In genomic region chr16:89898201-89898967, GRCh38 we compare ENCODE assay signal across 18 cellular contexts. TPM values are rescaled to one million over a fixed set of nuclear protein-coding genes. Genes with fewer than 3 reads are reported as not detected.
DNase-seq lines count a peak whose midpoint lies in the region; ATAC-seq, FAIRE-seq and TF ChIP-seq lines count a peak whose summit lies in the region.
"Had no signal": no experiment of that assay in that cellular context is flagged by ENCODE, and none has a peak within 500 bp of the region (broad histone marks: within the 10 kb centered on the region; RNA-seq: fewer than 3 reads in every experiment).

No MANE protein-coding gene starts in this region.

- H3K4me3 Mint-ChIP-seq in central memory CD8-positive, alpha-beta T cell, result no peak overlapping the region
- no peak overlapping the region for H3K4me3 Mint-ChIP-seq in endodermal cell
- H3K4me3 Mint-ChIP-seq: B cell; CD4-positive, CD25-positive, alpha-beta regulatory T cell had no signal

- H3K27me3 ChIP-seq in HepG2 (ENCODE audit: control insufficient read depth in 1 of 2, insufficient read depth in 2 of 2, low read length in 2 of 2) (no peaks in the 10 kb centered on the region), sigmoid colon (no peaks in the 10 kb centered on the region), WERI-Rb-1 (ENCODE audit: insufficient read depth, low read depth, severe bottlenecking) (no peaks in the 10 kb centered on the region), small intestine (ENCODE audit: control insufficient read depth in 2 of 2, insufficient read depth in 2 of 2, low read length in 2 of 2) (no peaks in the 10 kb centered on the region), endodermal cell (ENCODE audit: control insufficient read depth, insufficient read depth, low read length, poor library complexity, severe bottlenecking) (no peaks in the 10 kb centered on the region)
- H3K27me3 ChIP-seq: SJSA1 had no signal

- TF ChIP-seq EP300 in HepG2 (IDR thresholded peaks at IDR 0.05; ENCODE audit: low read depth in 2 of 2, low read length in 2 of 2) (no peak), HepG2 (CRISPR knock-in tag; IDR thresholded peaks at IDR 0.05; ENCODE audit: borderline replicate concordance) (no peak), sigmoid colon (IDR thresholded peaks at IDR 0.05) (no peak)

- H3K79me2 ChIP-seq in HepG2 (ENCODE audit: insufficient read depth, low read length), result no peaks in the 10 kb centered on the region

- CTCF ChIA-PET in HEK293 (lab: Yijun Ruan, JAX) (interaction anchor here (0.6 to 3.4 kb wide), 4 partner anchors 12 to 38 kb away, joined by 3 to 13 read pairs (median 4); no protein-coding TSS in a partner anchor), HepG2 (lab: Yijun Ruan, JAX; ENCODE audit: low intra/inter-chr PET ratio, low total read pairs) (no interaction called here)

- H3K4me1 ChIP-seq in HEK293 (ENCODE audit: control insufficient read depth, insufficient read depth, low read length) (no peaks in the 10 kb centered on the region), HepG2 (ENCODE audit: insufficient read depth, low read length) (no peaks in the 10 kb centered on the region), sigmoid colon (no peaks in the 10 kb centered on the region), small intestine (ENCODE audit: control insufficient read depth in 2 of 2, insufficient read depth in 1 of 2, low read depth in 1 of 2, low read length in 1 of 2) (no peaks in the 10 kb centered on the region), endodermal cell (ENCODE audit: control insufficient read depth, insufficient read depth, low read length) (no peaks in the 10 kb centered on the region)
- H3K4me1 ChIP-seq: SJSA1 had no signal

- H3K36me3 Mint-ChIP-seq in central memory CD8-positive, alpha-beta T cell (ENCODE audit: insufficient read depth), result peaks cover 53% of the 10 kb centered on the region
- peaks cover 66% of the 10 kb centered on the region for H3K36me3 Mint-ChIP-seq in endodermal cell (ENCODE audit: low read depth)

- POLR2A ChIA-PET in HEK293 (lab: Yijun Ruan, JAX), result no interaction called here
- POLR2A ChIA-PET in HepG2 (lab: Yijun Ruan, JAX), result interaction anchor here (1.4 kb wide), 1 partner anchor 17 kb away, joined by 3 read pairs; no protein-coding TSS in a partner anchor

- no peak for ATAC-seq in central memory CD8-positive, alpha-beta T cell (replicated peaks; ENCODE audit: extremely low read depth, poor library complexity, severe bottlenecking)
- no peak for ATAC-seq in HepG2

- in situ Hi-C loops in HepG2 (cut with HindIII; ENCODE audit: extremely low pct_ligation_motif_present, low pct_unique_long_range_greater_than_20kb), result no loop called here

- intact Hi-C loops in HepG2 (cut with micrococcal nuclease; ENCODE audit: unreplicated experiment), result no loop called here
- intact Hi-C loops in sigmoid colon (cut with DNase I), result no loop called here

- H3K4me2 ChIP-seq in HepG2 (ENCODE audit: low read depth, low read length), result no peak overlapping the region

- H3K27ac ChIP-seq in HEK293 (ENCODE audit: extremely low read depth, low read depth, low read length), result no peak overlapping the region
- H3K27ac ChIP-seq in HepG2 (ENCODE audit: extremely low read length, insufficient read depth, low read length), result no peak overlapping the region
- H3K27ac ChIP-seq in sigmoid colon, result no peak overlapping the region
- no peak overlapping the region for H3K27ac ChIP-seq in WERI-Rb-1
- H3K27ac ChIP-seq in small intestine (ENCODE audit: low read depth in 1 of 2, low read length in 1 of 2), result no peak overlapping the region
- H3K27ac ChIP-seq in endodermal cell (ENCODE audit: low read depth, low read length), result no peak overlapping the region
- H3K27ac ChIP-seq: SJSA1 had no signal

- TF ChIP-seq POLR2A in HepG2 (IDR thresholded peaks at IDR 0.05; ENCODE audit: insufficient read depth in 1 of 2, low read depth in 2 of 2, low read length in 2 of 2) (0 out of 4 replicates have a peak, but pooled peaks of 1 of the 2 experiments have one; percentile 22), sigmoid colon (IDR thresholded peaks at IDR 0.05) (no peak)

- FAIRE-seq in HepG2 (lab: Jason Lieb, UNC), result no peak
- FAIRE-seq in small intestine (lab: Jason Lieb, UNC), result no peak

- no peak for DNase-seq in central memory CD8-positive, alpha-beta T cell (ENCODE audit: low spot score in 2 of 2)
- DNase-seq in HepG2 (ENCODE audit: low spot score), result no peak
- DNase-seq in sigmoid colon, result peak; percentile 56
- DNase-seq in WERI-Rb-1, result no peak
- no peak for DNase-seq in small intestine
- no peak for DNase-seq in endodermal cell
- DNase-seq: CD4-positive, CD25-positive, alpha-beta regulatory T cell; DMS53; NCI-H1105 treated with DMSO at 0.1 percent for 48 hours; NCI-H187; NCI-H446 treated with DMSO at 0.1 percent for 48 hours; NK-92 treated with Interleukin-12 subunit alpha and Interleukin-12 subunit beta, amount 100 ng/mL, for 24 hours; OCI-M1; RPMI8226 had no signal

- no peaks in the 10 kb centered on the region for H3K4me1 Mint-ChIP-seq in central memory CD8-positive, alpha-beta T cell
- no peaks in the 10 kb centered on the region for H3K4me1 Mint-ChIP-seq in endodermal cell
- H3K4me1 Mint-ChIP-seq: B cell; CD4-positive, CD25-positive, alpha-beta regulatory T cell; IgD-negative memory B cell had no signal

- H3K9me3 ChIP-seq in HEK293 (ENCODE audit: control insufficient read depth, insufficient read depth, low read depth, low read length) (no peaks in the 10 kb centered on the region), HepG2 (ENCODE audit: low read length) (no peaks in the 10 kb centered on the region), sigmoid colon (no peaks in the 10 kb centered on the region), WERI-Rb-1 (ENCODE audit: severe bottlenecking) (no peaks in the 10 kb centered on the region), small intestine (ENCODE audit: control insufficient read depth, low read depth) (no peaks in the 10 kb centered on the region), endodermal cell (ENCODE audit: control insufficient read depth, low read length) (no peaks in the 10 kb centered on the region)
- H3K9me3 ChIP-seq: SJSA1 had no signal

- H2AFZ ChIP-seq in HepG2 (ENCODE audit: low read length), result no peak overlapping the region

- no peak for TF ChIP-seq RAD21 in HepG2 (CRISPR knock-in tag; IDR thresholded peaks at IDR 0.05)

- TF ChIP-seq CTCF in HEK293 (tag by site-specific recombination; IDR thresholded peaks at IDR 0.05), result no peak
- no peak for TF ChIP-seq CTCF in HepG2 (CRISPR knock-in tag; IDR thresholded peaks at IDR 0.05)
- no peak for TF ChIP-seq CTCF in sigmoid colon (IDR thresholded peaks at IDR 0.05)
- no peak for TF ChIP-seq CTCF in WERI-Rb-1 (IDR thresholded peaks at IDR 0.05; ENCODE audit: low read depth, low read length)
- no peak for TF ChIP-seq CTCF in endodermal cell (conservative IDR thresholded peaks at IDR 0.05)

- no peaks in the 10 kb centered on the region for H3K27me3 Mint-ChIP-seq in central memory CD8-positive, alpha-beta T cell
- H3K27me3 Mint-ChIP-seq in endodermal cell (ENCODE audit: insufficient read depth), result no peaks in the 10 kb centered on the region
- H3K27me3 Mint-ChIP-seq: B cell; CD4-positive, CD25-positive, alpha-beta regulatory T cell; IgD-negative memory B cell had no signal

- H3K27ac Mint-ChIP-seq in central memory CD8-positive, alpha-beta T cell (ENCODE audit: low read depth), result peak overlapping the region; percentile 57
- H3K27ac Mint-ChIP-seq in endodermal cell, result no peak overlapping the region
- H3K27ac Mint-ChIP-seq: B cell had no signal

- H3K4me3 ChIP-seq in HEK293 (ENCODE audit: low read depth, low read length), result no peak overlapping the region
- H3K4me3 ChIP-seq in HepG2 (replicated peaks in 1 of 3; ENCODE audit: insufficient read depth in 1 of 3, low read depth in 2 of 3, low read length in 3 of 3), result no peak overlapping the region
- no peak overlapping the region for H3K4me3 ChIP-seq in sigmoid colon
- no peak overlapping the region for H3K4me3 ChIP-seq in WERI-Rb-1 (ENCODE audit: low read depth, low read length)
- H3K4me3 ChIP-seq in small intestine (ENCODE audit: low read depth in 1 of 2, low read length in 2 of 2), result no peak overlapping the region
- H3K4me3 ChIP-seq in endodermal cell (ENCODE audit: low read length), result no peak overlapping the region
- H3K4me3 ChIP-seq: SJSA1 had no signal

- H3K9ac ChIP-seq in HepG2 (ENCODE audit: insufficient read depth, low read depth, low read length) (no peak overlapping the region), endodermal cell (ENCODE audit: extremely low read depth, low read length, poor library complexity, severe bottlenecking) (no peak overlapping the region)

- BruUV-seq in HepG2 (replicated peaks; lab: Mats Ljungman, UMichigan), result no TSS peak

- H3K9me3 Mint-ChIP-seq in central memory CD8-positive, alpha-beta T cell, result no peaks in the 10 kb centered on the region
- no peaks in the 10 kb centered on the region for H3K9me3 Mint-ChIP-seq in endodermal cell
- H3K9me3 Mint-ChIP-seq: CD4-positive, CD25-positive, alpha-beta regulatory T cell; IgD-negative memory B cell had no signal

- 98% methylated on average over 36 of the region's 36 CpGs for whole genome bisulfite sequencing in HepG2 (ENCODE audit: low lambda C conversion rate)
- WGBS in sigmoid colon, 2 donors, result 95 to 97% methylated on average over 36 of the region's 36 CpGs
- 94 to 96% (median 95%) methylated on average over 36 of the region's 36 CpGs for WGBS in small intestine, 3 donors
- 95 to 98% methylated on average over 27 to 36 of the region's 36 CpGs for WGBS in endodermal cell (ENCODE audit: insufficient coverage in 1 of 2, insufficient read length in 1 of 2), 2 experiments

- H3K36me3 ChIP-seq in HEK293 (ENCODE audit: control insufficient read depth in 2 of 2, insufficient read depth in 1 of 2, low read length in 2 of 2) (peaks cover 4 to 78% of the 10 kb centered on the region in 2 experiments; a peak in 2 of 3 replicates), HepG2 (replicated peaks in 1 of 2; ENCODE audit: control insufficient read depth in 1 of 2, insufficient read depth in 2 of 2, low read length in 2 of 2) (peaks cover 36 to 73% of the 10 kb centered on the region in 2 experiments), sigmoid colon (peaks cover 43 to 88% (median 75%) of the 10 kb centered on the region in 4 donors), WERI-Rb-1 (no peaks in the 10 kb centered on the region), small intestine (ENCODE audit: control insufficient read depth in 2 of 2, insufficient read depth in 2 of 2, low read length in 2 of 2) (peaks cover 12 to 30% of the 10 kb centered on the region in 2 donors), endodermal cell (ENCODE audit: control insufficient read depth, insufficient read depth, low read length) (peaks cover 62% of the 10 kb centered on the region)

- H4K20me1 ChIP-seq in HepG2 (ENCODE audit: insufficient read depth, low read length), result no peaks in the 10 kb centered on the region; the same call in 1 of the 2 replicates

RNA-seq across cellular contexts. Expression of gene MC1R, which starts 20.3 kb away (rescaled TPM):
- total RNA-seq in HepG2 (2016; rRNA removed; fragmentation: Illumina TruSeq; extraction: Trizol) (7.2 and 9.1 TPM in 2 replicates), sigmoid colon (1 to 10 TPM; 2.1 to 8.0 (median 4.5) TPM), endodermal cell (1 to 10 TPM; 3.4 to 4.8 TPM)
- total RNA-seq in HepG2 (2016; cell fraction: cytosol; rRNA removed; fragmentation: Illumina TruSeq; extraction: Trizol; ENCODE audit: low read depth), result 3.5 and 3.7 TPM in 2 replicates
- 8.1 and 8.7 TPM in 2 replicates for total RNA-seq in HepG2 (2016; cell fraction: insoluble cytoplasmic fraction; rRNA removed; fragmentation: Illumina TruSeq; extraction: Trizol)
- 8.1 and 9.5 TPM in 2 replicates for total RNA-seq in HepG2 (2016; cell fraction: membrane; rRNA removed; fragmentation: Illumina TruSeq; extraction: Trizol)
- total RNA-seq in HepG2 (2016; cell fraction: nucleus; rRNA removed; fragmentation: Illumina TruSeq; extraction: Trizol), result 7.2 and 7.7 TPM in 2 replicates
- polyA plus RNA-seq in HepG2 (2011; rRNA removed) (14.8 and 20.0 TPM in 2 replicates), sigmoid colon (1 to 10 TPM in 1 of 3 donors, not detected in 2; 5.6 TPM), small intestine (1 to 10 TPM; 3.4 to 5.1 (median 4.3) TPM)
- 14.8 and 18.9 TPM in 2 replicates for polyA plus RNA-seq in HepG2 (2011; cell fraction: cytosol; rRNA removed)
- polyA plus RNA-seq in HepG2 (2011; cell fraction: nucleus; rRNA removed), result 89.3 and 96.4 TPM in 2 replicates
- 6.5 and 12.0 TPM in 2 replicates for polyA plus RNA-seq in HepG2 (2012)
- polyA plus RNA-seq in HepG2 (2016; cell fraction: cytosol; fragmentation: Illumina TruSeq; extraction: Trizol; ENCODE audit: low read depth), result 2.9 and 3.1 TPM in 2 replicates
- 6.7 and 7.1 TPM in 2 replicates for polyA plus RNA-seq in HepG2 (2016; cell fraction: insoluble cytoplasmic fraction; fragmentation: Illumina TruSeq; extraction: Trizol; ENCODE audit: low read depth)
- polyA plus RNA-seq in HepG2 (2016; cell fraction: membrane; fragmentation: Illumina TruSeq; extraction: Trizol; ENCODE audit: low read depth), result 6.5 and 7.5 TPM in 2 replicates
- 17.7 and 19.3 TPM in 2 replicates for polyA plus RNA-seq in HepG2 (2016; cell fraction: nucleus; fragmentation: Illumina TruSeq; extraction: Trizol; ENCODE audit: insufficient read depth, low read depth)
- polyA minus RNA-seq in HepG2 (2011; rRNA and poly(A)+ RNA removed; ENCODE audit: low replicate concordance), result 23.7 and 30.7 TPM in 2 replicates
- polyA minus RNA-seq in HepG2 (2011; cell fraction: cytosol; rRNA and poly(A)+ RNA removed), result 5.4 and 5.5 TPM in 2 replicates
- polyA minus RNA-seq in HepG2 (2011; cell fraction: nucleus; rRNA and poly(A)+ RNA removed), result 16.0 and 17.0 TPM in 2 replicates
- polyA plus RNA-seq in endodermal cell (2013, experiment 1 of 2), result 2.7 TPM
- 2.9 TPM for polyA plus RNA-seq in endodermal cell (2013, experiment 2 of 2)

RNA-seq across cellular contexts. Expression of gene TUBB3, which starts 24.8 kb away (rescaled TPM):
- total RNA-seq in HepG2 (2016; rRNA removed; fragmentation: Illumina TruSeq; extraction: Trizol), result 161 and 185 TPM in 2 replicates
- 94.2 and 96.8 TPM in 2 replicates for total RNA-seq in HepG2 (2016; cell fraction: cytosol; rRNA removed; fragmentation: Illumina TruSeq; extraction: Trizol; ENCODE audit: low read depth)
- total RNA-seq in HepG2 (2016; cell fraction: insoluble cytoplasmic fraction; rRNA removed; fragmentation: Illumina TruSeq; extraction: Trizol), result 145 and 195 TPM in 2 replicates
- 140 and 142 TPM in 2 replicates for total RNA-seq in HepG2 (2016; cell fraction: membrane; rRNA removed; fragmentation: Illumina TruSeq; extraction: Trizol)
- 81.3 and 94.7 TPM in 2 replicates for total RNA-seq in HepG2 (2016; cell fraction: nucleus; rRNA removed; fragmentation: Illumina TruSeq; extraction: Trizol)
- polyA plus RNA-seq in HepG2 (2011; rRNA removed), result 110 and 152 TPM in 2 replicates
- 84.2 and 120 TPM in 2 replicates for polyA plus RNA-seq in HepG2 (2011; cell fraction: cytosol; rRNA removed)
- 168 and 179 TPM in 2 replicates for polyA plus RNA-seq in HepG2 (2011; cell fraction: nucleus; rRNA removed)
- 45.2 and 119 TPM in 2 replicates for polyA plus RNA-seq in HepG2 (2012)
- 63.1 and 64.3 TPM in 2 replicates for polyA plus RNA-seq in HepG2 (2016; cell fraction: cytosol; fragmentation: Illumina TruSeq; extraction: Trizol; ENCODE audit: low read depth)
- polyA plus RNA-seq in HepG2 (2016; cell fraction: insoluble cytoplasmic fraction; fragmentation: Illumina TruSeq; extraction: Trizol; ENCODE audit: low read depth), result 127 and 159 TPM in 2 replicates
- 87.3 and 99.0 TPM in 2 replicates for polyA plus RNA-seq in HepG2 (2016; cell fraction: membrane; fragmentation: Illumina TruSeq; extraction: Trizol; ENCODE audit: low read depth)
- 138 and 154 TPM in 2 replicates for polyA plus RNA-seq in HepG2 (2016; cell fraction: nucleus; fragmentation: Illumina TruSeq; extraction: Trizol; ENCODE audit: insufficient read depth, low read depth)
- 34.9 and 340 TPM in 2 replicates for polyA minus RNA-seq in HepG2 (2011; rRNA and poly(A)+ RNA removed; ENCODE audit: low replicate concordance)
- 99.4 and 107 TPM in 2 replicates for polyA minus RNA-seq in HepG2 (2011; cell fraction: cytosol; rRNA and poly(A)+ RNA removed)
- 34.8 and 42.6 TPM in 2 replicates for polyA minus RNA-seq in HepG2 (2011; cell fraction: nucleus; rRNA and poly(A)+ RNA removed)
- total RNA-seq in sigmoid colon, result 10 to 100 TPM in 3 of 4 donors, 1 to 10 TPM in 1; 9.2 to 35.0 (median 27.8) TPM
- polyA plus RNA-seq in sigmoid colon, result 10 to 100 TPM in 1 of 3 donors, 1 to 10 TPM in 1, under 1 TPM in 1; 0.46 to 23.5 (median 1.8) TPM
- 10 to 100 TPM in 1 of 3 donors, 1 to 10 TPM in 1, under 1 TPM in 1; 0.89 to 42.0 (median 2.7) TPM for polyA plus RNA-seq in small intestine
- 100 to 1,000 TPM; 109 to 140 TPM for total RNA-seq in endodermal cell
- polyA plus RNA-seq in endodermal cell (2013, experiment 1 of 2), result 466 TPM
- 448 TPM for polyA plus RNA-seq in endodermal cell (2013, experiment 2 of 2)

RNA-seq across cellular contexts. Expression of gene TCF25, which starts 25.0 kb away (rescaled TPM):
- total RNA-seq in HepG2 (2016; rRNA removed; fragmentation: Illumina TruSeq; extraction: Trizol) (98.4 and 138 TPM in 2 replicates), sigmoid colon (100 to 1,000 TPM; 131 to 244 (median 181) TPM), endodermal cell (100 to 1,000 TPM; 172 to 176 TPM)
- total RNA-seq in HepG2 (2016; cell fraction: cytosol; rRNA removed; fragmentation: Illumina TruSeq; extraction: Trizol; ENCODE audit: low read depth), result 70.6 and 87.2 TPM in 2 replicates
- 75.7 and 144 TPM in 2 replicates for total RNA-seq in HepG2 (2016; cell fraction: insoluble cytoplasmic fraction; rRNA removed; fragmentation: Illumina TruSeq; extraction: Trizol)
- 50.6 and 58.6 TPM in 2 replicates for total RNA-seq in HepG2 (2016; cell fraction: membrane; rRNA removed; fragmentation: Illumina TruSeq; extraction: Trizol)
- total RNA-seq in HepG2 (2016; cell fraction: nucleus; rRNA removed; fragmentation: Illumina TruSeq; extraction: Trizol), result 110 and 124 TPM in 2 replicates
- polyA plus RNA-seq in HepG2 (2011; rRNA removed) (206 and 274 TPM in 2 replicates), sigmoid colon (100 to 1,000 TPM in 2 of 3 donors, 10 to 100 TPM in 1; 89.7 to 161 (median 106) TPM), small intestine (100 to 1,000 TPM; 130 to 356 (median 204) TPM)
- polyA plus RNA-seq in HepG2 (2011; cell fraction: cytosol; rRNA removed), result 65.2 and 80.6 TPM in 2 replicates
- 1,625 and 1,754 TPM in 2 replicates for polyA plus RNA-seq in HepG2 (2011; cell fraction: nucleus; rRNA removed)
- 188 and 209 TPM in 2 replicates for polyA plus RNA-seq in HepG2 (2012)
- 17.8 and 22.1 TPM in 2 replicates for polyA plus RNA-seq in HepG2 (2016; cell fraction: cytosol; fragmentation: Illumina TruSeq; extraction: Trizol; ENCODE audit: low read depth)
- polyA plus RNA-seq in HepG2 (2016; cell fraction: insoluble cytoplasmic fraction; fragmentation: Illumina TruSeq; extraction: Trizol; ENCODE audit: low read depth), result 69.5 and 77.6 TPM in 2 replicates
- 24.7 and 32.6 TPM in 2 replicates for polyA plus RNA-seq in HepG2 (2016; cell fraction: membrane; fragmentation: Illumina TruSeq; extraction: Trizol; ENCODE audit: low read depth)
- 312 and 330 TPM in 2 replicates for polyA plus RNA-seq in HepG2 (2016; cell fraction: nucleus; fragmentation: Illumina TruSeq; extraction: Trizol; ENCODE audit: insufficient read depth, low read depth)
- 107 and 121 TPM in 2 replicates for polyA minus RNA-seq in HepG2 (2011; rRNA and poly(A)+ RNA removed; ENCODE audit: low replicate concordance)
- polyA minus RNA-seq in HepG2 (2011; cell fraction: cytosol; rRNA and poly(A)+ RNA removed), result 35.2 and 43.3 TPM in 2 replicates
- polyA minus RNA-seq in HepG2 (2011; cell fraction: nucleus; rRNA and poly(A)+ RNA removed), result 166 and 179 TPM in 2 replicates
- 131 TPM for polyA plus RNA-seq in endodermal cell (2013, experiment 1 of 2)
- 130 TPM for polyA plus RNA-seq in endodermal cell (2013, experiment 2 of 2)

RNA-seq across cellular contexts. Expression of gene DEF8, which starts 50.2 kb away (rescaled TPM):
- total RNA-seq in HepG2 (2016; rRNA removed; fragmentation: Illumina TruSeq; extraction: Trizol) (98.5 and 107 TPM in 2 replicates), sigmoid colon (100 to 1,000 TPM in 1 of 4 donors, 10 to 100 TPM in 3; 68.8 to 127 (median 86.6) TPM), endodermal cell (10 to 100 TPM; 74.9 to 81.2 TPM)
- 134 and 176 TPM in 2 replicates for total RNA-seq in HepG2 (2016; cell fraction: cytosol; rRNA removed; fragmentation: Illumina TruSeq; extraction: Trizol; ENCODE audit: low read depth)
- total RNA-seq in HepG2 (2016; cell fraction: insoluble cytoplasmic fraction; rRNA removed; fragmentation: Illumina TruSeq; extraction: Trizol), result 103 and 113 TPM in 2 replicates
- 127 and 160 TPM in 2 replicates for total RNA-seq in HepG2 (2016; cell fraction: membrane; rRNA removed; fragmentation: Illumina TruSeq; extraction: Trizol)
- 48.8 and 61.5 TPM in 2 replicates for total RNA-seq in HepG2 (2016; cell fraction: nucleus; rRNA removed; fragmentation: Illumina TruSeq; extraction: Trizol)
- polyA plus RNA-seq in HepG2 (2011; rRNA removed) (98.2 and 108 TPM in 2 replicates), sigmoid colon (10 to 100 TPM; 24.6 to 37.2 (median 30.5) TPM), small intestine (10 to 100 TPM; 18.3 to 33.2 (median 28.8) TPM)
- polyA plus RNA-seq in HepG2 (2011; cell fraction: cytosol; rRNA removed), result 100 and 138 TPM in 2 replicates
- polyA plus RNA-seq in HepG2 (2011; cell fraction: nucleus; rRNA removed), result 490 and 545 TPM in 2 replicates
- 37.2 and 56.0 TPM in 2 replicates for polyA plus RNA-seq in HepG2 (2012)
- 170 and 205 TPM in 2 replicates for polyA plus RNA-seq in HepG2 (2016; cell fraction: cytosol; fragmentation: Illumina TruSeq; extraction: Trizol; ENCODE audit: low read depth)
- 116 and 132 TPM in 2 replicates for polyA plus RNA-seq in HepG2 (2016; cell fraction: insoluble cytoplasmic fraction; fragmentation: Illumina TruSeq; extraction: Trizol; ENCODE audit: low read depth)
- polyA plus RNA-seq in HepG2 (2016; cell fraction: membrane; fragmentation: Illumina TruSeq; extraction: Trizol; ENCODE audit: low read depth), result 126 and 153 TPM in 2 replicates
- polyA plus RNA-seq in HepG2 (2016; cell fraction: nucleus; fragmentation: Illumina TruSeq; extraction: Trizol; ENCODE audit: insufficient read depth, low read depth), result 123 and 136 TPM in 2 replicates
- 22.3 and 116 TPM in 2 replicates for polyA minus RNA-seq in HepG2 (2011; rRNA and poly(A)+ RNA removed; ENCODE audit: low replicate concordance)
- 31.8 and 36.4 TPM in 2 replicates for polyA minus RNA-seq in HepG2 (2011; cell fraction: cytosol; rRNA and poly(A)+ RNA removed)
- polyA minus RNA-seq in HepG2 (2011; cell fraction: nucleus; rRNA and poly(A)+ RNA removed), result 46.0 and 51.1 TPM in 2 replicates
- 53.8 TPM for polyA plus RNA-seq in endodermal cell (2013, experiment 1 of 2)
- polyA plus RNA-seq in endodermal cell (2013, experiment 2 of 2), result 53.3 TPM
